8 cellular contexts compared by ENCODE assay signal in genomic region chr11:63841554-63841953, GRCh38. TPM values are rescaled to one million over a fixed set of nuclear protein-coding genes. Genes with fewer than 3 reads are reported as not detected.
DNase-seq lines count a peak whose midpoint lies in the region; TF ChIP-seq lines count a peak whose summit lies in the region.

No MANE protein-coding gene starts in this region.

- H3K36me3 ChIP-seq in SK-N-SH (replicated peaks in 1 of 2; ENCODE audit: control insufficient read depth in 1 of 2, insufficient read depth in 2 of 2, low read length in 1 of 2) (peaks cover 12 to 16% of the 10 kb centered on the region in 2 experiments), esophagus muscularis mucosa (peaks cover 0 to 19% (median 8%) of the 10 kb centered on the region in 4 donors), prostate gland (no peaks in the 10 kb centered on the region)

- intact Hi-C loops in esophagus muscularis mucosa (cut with DNase I) = no loop called here
- intact Hi-C loops in prostate gland (cut with DNase I) = no loop called here

- no peak for TF ChIP-seq EP300 in SK-N-SH (IDR thresholded peaks at IDR 0.05; ENCODE audit: borderline replicate concordance in 1 of 2, low read depth in 1 of 2, low read length in 1 of 2)
- no peak for TF ChIP-seq EP300 in esophagus muscularis mucosa (IDR thresholded peaks at IDR 0.05)

- DNase-seq in NCI-H1417 (lab: John Stamatoyannopoulos, UW) = peak in 2 of 3 experiments; percentile 28 to 61
- DNase-seq in NCI-H1417 treated with DMSO at 0.1 percent for 48 hours (lab: John Stamatoyannopoulos, UW) = no peak
- DNase-seq in SK-N-SH = no peak
- DNase-seq in esophagus muscularis mucosa (ENCODE audit: extremely low spot score) = no peak
- DNase-seq in prostate gland (ENCODE audit: low spot score) = peak; percentile 53
- DNase-seq in KBM-7 = no peak
- DNase-seq in mucosa of gallbladder (ENCODE audit: low spot score) = no peak
- no peak for DNase-seq in NOMO-1 (lab: John Stamatoyannopoulos, UW; ENCODE audit: unreplicated experiment in 2 of 2)

- H3K9me2 ChIP-seq in SK-N-SH = no peaks in the 10 kb centered on the region

- in situ Hi-C loops in KBM-7 (cut with MboI; ENCODE audit: low pct_unique_long_range_greater_than_20kb, low sequenced_read_pairs) = loop anchor here (10.0 kb wide), 1 partner anchor 53 kb away; no protein-coding TSS in a partner anchor

- TF ChIP-seq POLR2A in esophagus muscularis mucosa (IDR thresholded peaks at IDR 0.05; ENCODE audit: low read depth) (no peak), prostate gland (IDR thresholded peaks at IDR 0.05) (peak; percentile 44)

- CTCF ChIA-PET in SK-N-SH (lab: Yijun Ruan, JAX) = interaction anchor here (1.1 to 6.7 kb wide), 4 partner anchors 95 to 311 kb away, joined by 3 to 162 read pairs (median 7); no protein-coding TSS in a partner anchor

- no peak for TF ChIP-seq RAD21 in SK-N-SH (IDR thresholded peaks at IDR 0.05; ENCODE audit: low read length)

- no peak for TF ChIP-seq CTCF in SK-N-SH (IDR thresholded peaks at IDR 0.05)
- TF ChIP-seq CTCF in esophagus muscularis mucosa (IDR thresholded peaks at IDR 0.05) = no peak
- TF ChIP-seq CTCF in prostate gland (IDR thresholded peaks at IDR 0.05) = no peak

- H3K27ac ChIP-seq in SK-N-SH (ENCODE audit: low read depth in 2 of 2, low read length in 1 of 2) (peak overlapping the region in 1 of 2 experiments; percentile 41; a peak in 1 of 4 replicates), esophagus muscularis mucosa (replicated peaks in 1 of 4) (peak overlapping the region; percentile 89 to 90 (median 90)), prostate gland (peak overlapping the region; percentile 85 to 93)

- peak overlapping the region; percentile 77 to 83; a peak in 3 of 4 replicates for H3K4me3 ChIP-seq in SK-N-SH (ENCODE audit: low read depth in 2 of 2, low read length in 1 of 2)
- peak overlapping the region; percentile 89 to 96 (median 92) for H3K4me3 ChIP-seq in esophagus muscularis mucosa
- H3K4me3 ChIP-seq in prostate gland = peak overlapping the region in 1 of 2 donors; percentile 76

- 27% methylated on average over 2 of the region's 3 CpGs for WGBS in SK-N-SH (ENCODE audit: low lambda C conversion rate)
- 39% methylated on average over 3 of the region's 3 CpGs for WGBS in esophagus muscularis mucosa
- 24% methylated on average over 3 of the region's 3 CpGs for WGBS in prostate gland

- H3K27me3 ChIP-seq in SK-N-SH (ENCODE audit: insufficient read depth) (no peaks in the 10 kb centered on the region), esophagus muscularis mucosa (no peaks in the 10 kb centered on the region), prostate gland (replicated peaks; ENCODE audit: insufficient read depth) (no peaks in the 10 kb centered on the region)

- H3K79me2 ChIP-seq in SK-N-SH (ENCODE audit: insufficient read depth) = peaks cover 74% of the 10 kb centered on the region

- H3K4me1 ChIP-seq in SK-N-SH (ENCODE audit: control insufficient read depth in 1 of 2, insufficient read depth in 2 of 2, low read depth in 1 of 2, low read length in 1 of 2) (peaks cover 26 to 28% of the 10 kb centered on the region in 2 experiments; a peak in 3 of 4 replicates), esophagus muscularis mucosa (peaks cover 63 to 86% (median 82%) of the 10 kb centered on the region in 4 donors), prostate gland (replicated peaks) (peaks cover 28% of the 10 kb centered on the region)

- H3K9ac ChIP-seq in SK-N-SH = peak overlapping the region; percentile 85

- POLR2A ChIA-PET in SK-N-SH (lab: Yijun Ruan, JAX) = no interaction called here

- no peaks in the 10 kb centered on the region for H3K9me3 ChIP-seq in SK-N-SH
- H3K9me3 ChIP-seq in esophagus muscularis mucosa = no peaks in the 10 kb centered on the region
- H3K9me3 ChIP-seq in prostate gland = no peaks in the 10 kb centered on the region

- H3K4me2 ChIP-seq in SK-N-SH = peak overlapping the region; percentile 94

- peaks cover 25% of the 10 kb centered on the region for H3F3A ChIP-seq in SK-N-SH (replicated peaks; ENCODE audit: insufficient read depth)

- H2AFZ ChIP-seq in SK-N-SH (ENCODE audit: low read depth) = no peak overlapping the region

- peaks cover 68% of the 10 kb centered on the region for H4K20me1 ChIP-seq in SK-N-SH (ENCODE audit: insufficient read depth)

TF ChIP-seq in SK-N-SH, 30 proteins besides CTCF, POLR2A, EP300 and RAD21:
- TF ChIP-seq NFIC (IDR thresholded peaks at IDR 0.05; ENCODE audit: borderline replicate concordance) (no peak), FOXM1 (IDR thresholded peaks at IDR 0.05; ENCODE audit: low read depth) (no peak), FOXJ3 (CRISPR knock-in tag; IDR thresholded peaks at IDR 0.05) (no peak), PBX3 (IDR thresholded peaks at IDR 0.05) (no peak), YY1 (IDR thresholded peaks at IDR 0.05; ENCODE audit: low read depth) (no peak), TEAD4 (IDR thresholded peaks at IDR 0.05; ENCODE audit: borderline replicate concordance, insufficient read depth) (no peak), CHD2 (IDR thresholded peaks at IDR 0.05; ENCODE audit: low read length, partially characterized antibody) (no peak), RXRA (IDR thresholded peaks at IDR 0.05; ENCODE audit: borderline replicate concordance, low read depth) (no peak), ELF1 (IDR thresholded peaks at IDR 0.05) (no peak), POLR2AphosphoS5 (IDR thresholded peaks at IDR 0.05; ENCODE audit: low read depth, low read length) (no peak), NRF1 (IDR thresholded peaks at IDR 0.05; ENCODE audit: low read depth, low read length) (no peak), RCOR1 (IDR thresholded peaks at IDR 0.05; ENCODE audit: low read length) (no peak), FOSL2 (IDR thresholded peaks at IDR 0.05; ENCODE audit: borderline replicate concordance, low read depth) (no peak), TAF1 (IDR thresholded peaks at IDR 0.05; ENCODE audit: borderline replicate concordance, low read depth, low read length) (no peak), SIN3A (IDR thresholded peaks at IDR 0.05; ENCODE audit: borderline replicate concordance, low read depth, low read length) (no peak), USF1 (IDR thresholded peaks at IDR 0.05; ENCODE audit: borderline replicate concordance, low read depth) (no peak), SMC3 (IDR thresholded peaks at IDR 0.05; ENCODE audit: low read depth, low read length) (no peak)
- TF ChIP-seq, protein P1, sequence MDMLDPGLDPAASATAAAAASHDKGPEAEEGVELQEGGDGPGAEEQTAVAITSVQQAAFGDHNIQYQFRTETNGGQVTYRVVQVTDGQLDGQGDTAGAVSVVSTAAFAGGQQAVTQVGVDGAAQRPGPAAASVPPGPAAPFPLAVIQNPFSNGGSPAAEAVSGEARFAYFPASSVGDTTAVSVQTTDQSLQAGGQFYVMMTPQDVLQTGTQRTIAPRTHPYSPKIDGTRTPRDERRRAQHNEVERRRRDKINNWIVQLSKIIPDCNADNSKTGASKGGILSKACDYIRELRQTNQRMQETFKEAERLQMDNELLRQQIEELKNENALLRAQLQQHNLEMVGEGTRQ (IDR thresholded peaks at IDR 0.05; ENCODE audit: borderline replicate concordance, low read depth, low read length) = no peak
- TF ChIP-seq, protein P2, sequence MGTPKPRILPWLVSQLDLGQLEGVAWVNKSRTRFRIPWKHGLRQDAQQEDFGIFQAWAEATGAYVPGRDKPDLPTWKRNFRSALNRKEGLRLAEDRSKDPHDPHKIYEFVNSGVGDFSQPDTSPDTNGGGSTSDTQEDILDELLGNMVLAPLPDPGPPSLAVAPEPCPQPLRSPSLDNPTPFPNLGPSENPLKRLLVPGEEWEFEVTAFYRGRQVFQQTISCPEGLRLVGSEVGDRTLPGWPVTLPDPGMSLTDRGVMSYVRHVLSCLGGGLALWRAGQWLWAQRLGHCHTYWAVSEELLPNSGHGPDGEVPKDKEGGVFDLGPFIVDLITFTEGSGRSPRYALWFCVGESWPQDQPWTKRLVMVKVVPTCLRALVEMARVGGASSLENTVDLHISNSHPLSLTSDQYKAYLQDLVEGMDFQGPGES (IDR thresholded peaks at IDR 0.05; ENCODE audit: low read depth, low read length) = no peak

RNA-seq across cellular contexts. Expression of gene MARK2, which starts 2.6 kb away (rescaled TPM):
- polyA plus RNA-seq in SK-N-SH (2012; rRNA removed) = 14.6 and 18.8 TPM in 2 replicates
- 9.6 and 13.4 TPM in 2 replicates for polyA plus RNA-seq in SK-N-SH (2012; cell fraction: cytosol; rRNA removed)
- 17.2 and 19.6 TPM in 2 replicates for polyA plus RNA-seq in SK-N-SH (2012; cell fraction: nucleus; rRNA removed)
- total RNA-seq in esophagus muscularis mucosa (10 to 100 TPM; 21.5 to 38.1 (median 30.6) TPM), prostate gland (10 to 100 TPM; 65.4 to 67.2 TPM), mucosa of gallbladder (65.0 TPM)

RNA-seq across cellular contexts. Expression of gene SPINDOC, which starts 28.3 kb away (rescaled TPM):
- 39.2 and 45.0 TPM in 2 replicates for polyA plus RNA-seq in SK-N-SH (2012; rRNA removed)
- 23.7 and 31.3 TPM in 2 replicates for polyA plus RNA-seq in SK-N-SH (2012; cell fraction: cytosol; rRNA removed)
- 39.0 and 49.5 TPM in 2 replicates for polyA plus RNA-seq in SK-N-SH (2012; cell fraction: nucleus; rRNA removed)
- total RNA-seq in esophagus muscularis mucosa (10 to 100 TPM; 12.0 to 25.8 (median 18.6) TPM), prostate gland (10 to 100 TPM; 17.8 to 36.2 TPM), mucosa of gallbladder (19.6 TPM)

Comparison
In these comparisons a context has a peak if more than half of its experiments do, and no peak if none do; other contexts are left out.
1. DNase-seq: peak in NCI-H1417 (2 of 3) and prostate gland (single experiment); none in NCI-H1417 treated with DMSO at 0.1 percent for 48 hours (single experiment), SK-N-SH (single experiment), esophagus muscularis mucosa (single experiment), KBM-7 (single experiment), mucosa of gallbladder (single experiment) and NOMO-1 (0 of 2).